In the genomic region with DNA sequence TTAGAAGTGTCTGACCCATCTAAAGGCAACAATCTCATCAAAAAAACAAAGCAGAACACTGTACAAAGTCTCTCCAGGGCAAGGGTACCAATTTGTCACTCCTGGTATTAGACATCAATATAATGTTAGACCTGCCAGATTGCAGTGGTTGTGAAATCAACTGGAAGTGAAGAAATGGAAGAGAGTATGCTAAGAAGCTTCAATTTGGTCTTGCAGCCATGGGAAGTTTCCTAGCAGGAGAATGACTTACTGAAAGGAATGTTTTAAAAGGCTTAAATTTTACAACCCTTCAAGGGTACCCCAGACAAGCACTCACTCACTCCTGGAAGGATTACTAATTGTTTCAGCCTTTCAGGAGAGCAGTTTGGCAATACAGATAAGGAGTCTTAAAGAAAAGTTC, we compare ENCODE assay signal across 27 cellular contexts. TPM values are rescaled to one million over a fixed set of nuclear protein-coding genes. Genes with fewer than 3 reads are reported as not detected.
DNase-seq lines count a peak whose midpoint lies in the region; ATAC-seq, FAIRE-seq and TF ChIP-seq lines count a peak whose summit lies in the region.
"Had no signal": no experiment of that assay in that cellular context is flagged by ENCODE, and none has a peak within 500 bp of the region (broad histone marks: within the 10 kb centered on the region; RNA-seq: fewer than 3 reads in every experiment).

No MANE protein-coding gene starts in this region.

- no peak for TF ChIP-seq EP300 in K562 (IDR thresholded peaks at IDR 0.05; ENCODE audit: low read length)

- H3K9me3 Mint-ChIP-seq in GM23338 (no peaks in the 10 kb centered on the region; the same call in 2 of the 3 replicates), WTC11 (no peaks in the 10 kb centered on the region; the same call in 1 of the 2 replicates)
- H3K9me3 Mint-ChIP-seq: activated CD4-positive, alpha-beta memory T cell treated with anti-CD3 and anti-CD28 coated beads for 36 hours; central memory CD8-positive, alpha-beta T cell; T-helper 1 cell treated with Interleukin-12 subunit alpha and Interleukin-12 subunit beta and Interleukin-4 antibody, amounts not matched to agents 30 μg/mL and 1 μg/mL, for 36 hours had no signal

- H3K27me3 Mint-ChIP-seq in GM23338 (ENCODE audit: insufficient read depth, low read depth, poor library complexity) (no peaks in the 10 kb centered on the region), WTC11 (ENCODE audit: low read depth) (no peaks in the 10 kb centered on the region)
- H3K27me3 Mint-ChIP-seq: central memory CD8-positive, alpha-beta T cell had no signal

- no peaks in the 10 kb centered on the region for H3K36me3 Mint-ChIP-seq in GM23338 (ENCODE audit: low read depth)
- H3K36me3 Mint-ChIP-seq in WTC11: no peaks in the 10 kb centered on the region
- H3K36me3 Mint-ChIP-seq: activated CD4-positive, alpha-beta memory T cell treated with anti-CD3 and anti-CD28 coated beads for 36 hours had no signal

- no peaks in the 10 kb centered on the region for H3K9me1 ChIP-seq in K562 (ENCODE audit: control insufficient read depth, insufficient read depth, low read length)

- H3K27me3 ChIP-seq in GM23338 (ENCODE audit: insufficient read depth) (no peaks in the 10 kb centered on the region), K562 (ENCODE audit: control insufficient read depth in 2 of 2, insufficient read depth in 2 of 2, low read length in 2 of 2) (no peaks in the 10 kb centered on the region)
- H3K27me3 ChIP-seq: esophagus muscularis mucosa, heart right ventricle, MG63, SJCRH30, stomach, transverse colon had no signal

- in situ Hi-C loops in K562 (cut with MboI): no loop called here

- peaks cover 28% of the 10 kb centered on the region for H3K4me1 Mint-ChIP-seq in GM23338
- H3K4me1 Mint-ChIP-seq in WTC11: peaks cover 29% of the 10 kb centered on the region
- H3K4me1 Mint-ChIP-seq: central memory CD8-positive, alpha-beta T cell had no signal

- H3K4me2 ChIP-seq in GM23338 (no peak overlapping the region), K562 (ENCODE audit: insufficient read depth, low read length) (no peak overlapping the region)
- H3K4me2 ChIP-seq: PC-9 had no signal

- no peaks in the 10 kb centered on the region for H3K9me3 ChIP-seq in K562 (replicated peaks; ENCODE audit: control insufficient read depth, insufficient read depth, low read depth, low read length)
- H3K9me3 ChIP-seq: esophagus muscularis mucosa, heart right ventricle, left ventricle myocardium inferior, MG63, psoas muscle, stomach, transverse colon had no signal

- no peak for FAIRE-seq in K562 (lab: Jason Lieb, UNC)

- H2AFZ ChIP-seq in GM23338: peak overlapping the region; percentile 76; the same call in 1 of the 2 replicates
- no peak overlapping the region for H2AFZ ChIP-seq in K562 (ENCODE audit: low read depth, low read length)
- H2AFZ ChIP-seq: PC-9 had no signal

- no peaks in the 10 kb centered on the region for H3K79me2 ChIP-seq in GM23338 (replicated peaks; ENCODE audit: insufficient read depth)
- H3K79me2 ChIP-seq in K562 (ENCODE audit: control insufficient read depth, insufficient read depth, low read length): no peaks in the 10 kb centered on the region

- TF ChIP-seq POLR2A in K562 (conservative IDR thresholded peaks at IDR 0.05): no peak

- no peaks in the 10 kb centered on the region for H3K36me3 ChIP-seq in GM23338 (ENCODE audit: insufficient read depth)
- no peaks in the 10 kb centered on the region for H3K36me3 ChIP-seq in K562 (ENCODE audit: control insufficient read depth, insufficient read depth, low read length)
- H3K36me3 ChIP-seq: esophagus muscularis mucosa, heart right ventricle, left ventricle myocardium inferior, MG63, SJCRH30, stomach, transverse colon had no signal

- no peak for TF ChIP-seq CTCF in GM23338 (conservative IDR thresholded peaks at IDR 0.05; ENCODE audit: low read depth in 2 of 2)
- TF ChIP-seq CTCF in K562 (IDR thresholded peaks at IDR 0.05 in 2 of 3, conservative IDR thresholded peaks at IDR 0.05 in 1 of 3; ENCODE audit: insufficient read depth in 2 of 3, low read depth in 1 of 3, low read length in 3 of 3): no peak
- TF ChIP-seq CTCF in WTC11 (IDR thresholded peaks at IDR 0.05): no peak

- no peak for TF ChIP-seq RAD21 in K562 (CRISPR knock-in tag; conservative IDR thresholded peaks at IDR 0.05 in 1 of 2, IDR thresholded peaks at IDR 0.05 in 1 of 2)

- no peaks in the 10 kb centered on the region for H3K9me2 ChIP-seq in GM23338 (ENCODE audit: insufficient read depth)

- H3K27ac Mint-ChIP-seq in GM23338: no peak overlapping the region
- H3K27ac Mint-ChIP-seq in WTC11: no peak overlapping the region
- H3K27ac Mint-ChIP-seq: activated CD4-positive, alpha-beta memory T cell treated with anti-CD3 and anti-CD28 coated beads for 36 hours; T-helper 1 cell treated with Interleukin-12 subunit alpha and Interleukin-12 subunit beta and Interleukin-4 antibody, amounts not matched to agents 30 μg/mL and 1 μg/mL, for 36 hours had no signal

- H4K20me1 ChIP-seq in GM23338 (replicated peaks; ENCODE audit: insufficient read depth) (no peaks in the 10 kb centered on the region), K562 (replicated peaks; ENCODE audit: control insufficient read depth, insufficient read depth, low read length) (no peaks in the 10 kb centered on the region)

- H3K4me3 ChIP-seq in GM23338 (no peak overlapping the region), K562 (no peak overlapping the region)
- H3K4me3 ChIP-seq: esophagus muscularis mucosa, heart right ventricle, left ventricle myocardium inferior, MG63, PC-9, psoas muscle, SJCRH30, stomach, transverse colon had no signal

- BruUV-seq in K562 (replicated peaks; lab: Mats Ljungman, UMichigan): no TSS peak

- no peaks in the 10 kb centered on the region for H3F3A ChIP-seq in GM23338 (replicated peaks; ENCODE audit: low read depth)

- DNase-seq in AML-193 (lab: John Stamatoyannopoulos, UW) (peak; percentile 42 to 50), GM23338 (ENCODE audit: low spot score) (no peak), K562 (ENCODE audit: extremely low read depth in 1 of 4, low spot score in 3 of 4) (no peak), left kidney (ENCODE audit: low read depth, low spot score) (peak; percentile 46), WTC11 (ENCODE audit: low spot score) (no peak), SK-N-DZ (ENCODE audit: low spot score) (no peak)
- no peak for DNase-seq in stimulated activated naive CD4-positive, alpha-beta T cell treated with Interleukin-2 at 50 U/mL for 16 hours (lab: John Stamatoyannopoulos, UW)
- DNase-seq: activated CD4-positive, alpha-beta memory T cell treated with anti-CD3 and anti-CD28 coated beads for 36 hours; activated naive CD4-positive, alpha-beta T cell; anterior cingulate cortex; DMS79; effector CD4-positive, alpha-beta T cell; heart right ventricle; left ventricle myocardium inferior; MG63; NCI-H1694 treated with DMSO at 0.1 percent for 48 hours; NCI-H2227 treated with DMSO at 0.1 percent for 48 hours; PC-9; psoas muscle; SJCRH30; stimulated activated CD4-positive, alpha-beta T cell treated with anti-CD3 and anti-CD28 coated beads, Interleukin-4, amount 100 ng/mL, for 1 hour; stomach; transverse colon had no signal

- H3K4me3 Mint-ChIP-seq in GM23338 (no peak overlapping the region), WTC11 (no peak overlapping the region)
- H3K4me3 Mint-ChIP-seq: activated CD4-positive, alpha-beta memory T cell treated with anti-CD3 and anti-CD28 coated beads for 36 hours; central memory CD8-positive, alpha-beta T cell; T-helper 1 cell treated with Interleukin-12 subunit alpha and Interleukin-12 subunit beta and Interleukin-4 antibody, amounts not matched to agents 30 μg/mL and 1 μg/mL, for 36 hours had no signal

- intact Hi-C loops in K562 (cut with micrococcal nuclease): no loop called here

- H3K27ac ChIP-seq in GM23338 (ENCODE audit: low read depth) (no peak overlapping the region), K562 (ENCODE audit: extremely low read depth, low read depth, low read length) (no peak overlapping the region)
- H3K27ac ChIP-seq: esophagus muscularis mucosa, heart right ventricle, left ventricle myocardium inferior, PC-9, psoas muscle, SJCRH30, stomach, transverse colon had no signal

- no peak overlapping the region for H3K9ac ChIP-seq in K562 (ENCODE audit: insufficient read depth in 1 of 2, low read depth in 2 of 2, low read length in 2 of 2)

- CTCF ChIA-PET in K562 (lab: Yijun Ruan, JAX; ENCODE audit: low intra/inter-chr PET ratio) (no interaction called here), WTC11 (lab: Charles Lee) (no interaction called here)

- H3K4me1 ChIP-seq in GM23338 (ENCODE audit: insufficient read depth) (peaks cover 12% of the 10 kb centered on the region), K562 (replicated peaks in 1 of 2; ENCODE audit: control insufficient read depth in 2 of 2, insufficient read depth in 2 of 2, low read length in 2 of 2) (no peaks in the 10 kb centered on the region)
- H3K4me1 ChIP-seq: psoas muscle, transverse colon had no signal

- POLR2A ChIA-PET in K562 (lab: Yijun Ruan, JAX) (no interaction called here), WTC11 (lab: Charles Lee) (no interaction called here)

- ATAC-seq in GM23338 (no peak), K562 (no peak), GM21825 (IDR thresholded peaks at IDR 0.05; ENCODE audit: unreplicated experiment) (no peak), WTC11 (no peak)
- ATAC-seq: heart right ventricle, psoas muscle had no signal

RNA-seq across cellular contexts. Expression of gene LLPH, which starts 18.9 kb away (rescaled TPM):
- total RNA-seq in GM23338 (2014; rRNA removed; shearing (Covaris generic)): 7.1 and 10.7 TPM in 2 replicates
- 49.7 and 56.6 TPM in 2 replicates for polyA plus RNA-seq in GM23338 (2016; fragmentation: Nextera tagmentation; extraction: Ambion mirVana)
- total RNA-seq in K562 (2011; cell fraction: chromatin; rRNA removed; ENCODE audit: low replicate concordance): 3.1 and 10.4 TPM in 2 replicates
- total RNA-seq in K562 (2011; cell fraction: nucleolus; rRNA removed): 1.6 and 2.5 TPM in 2 replicates
- total RNA-seq in K562 (2011; cell fraction: nucleoplasm; rRNA removed): 2.7 and 5.6 TPM in 2 replicates
- total RNA-seq in K562 (2014; rRNA removed): 19.1 and 22.6 TPM in 2 replicates
- total RNA-seq in K562 (2014; rRNA removed; fragmentation: Illumina TruSeq; extraction: Trizol): 59.6 and 74.3 TPM in 2 replicates
- total RNA-seq in K562 (2015; rRNA removed; fragmentation: Illumina TruSeq; extraction: Trizol): 58.5 and 65.5 TPM in 2 replicates
- total RNA-seq in K562 (2021): 26.3 and 27.8 TPM in 2 replicates
- 14.1 and 23.9 TPM in 2 replicates for polyA plus RNA-seq in K562 (2011; rRNA removed)
- 2.1 and 4.8 TPM in 2 replicates for polyA plus RNA-seq in K562 (2011; cell fraction: cytosol; rRNA removed)
- polyA plus RNA-seq in K562 (2011; cell fraction: nucleus; rRNA removed): 1.9 and 2.5 TPM in 2 replicates
- polyA plus RNA-seq in K562 (2012): 27.5 and 58.5 TPM in 2 replicates
- polyA plus RNA-seq in K562 (2014; fragmentation: Illumina TruSeq; extraction: Trizol): 62.1 and 72.0 TPM in 2 replicates
- 10 to 100 TPM; 67.4 to 87.3 TPM for polyA plus RNA-seq in K562 (2014; fragmentation: Nextera tagmentation; extraction: Ambion mirVana)
- 41.0 and 48.7 TPM in 2 replicates for polyA plus RNA-seq in K562 (2014; rRNA removed)
- polyA minus RNA-seq in K562 (2011; rRNA and poly(A)+ RNA removed): 8.3 and 11.9 TPM in 2 replicates
- polyA minus RNA-seq in K562 (2011; cell fraction: cytosol; rRNA and poly(A)+ RNA removed): 0.64 and 4.3 TPM in 2 replicates
- polyA minus RNA-seq in K562 (2011; cell fraction: nucleus; rRNA and poly(A)+ RNA removed): 2.2 and 4.0 TPM in 2 replicates
- total RNA-seq in WTC11 (2021): 26.5 to 31.5 TPM (median 29.7 TPM) in 3 replicates
- 14.2 and 19.6 TPM in 2 replicates for polyA plus RNA-seq in SK-N-DZ (2014; cell fraction: cytosol; rRNA removed)
- 5.8 and 6.3 TPM in 2 replicates for polyA plus RNA-seq in SK-N-DZ (2014; cell fraction: nucleus; rRNA removed)

RNA-seq across cellular contexts. Expression of gene TMBIM4, which starts 58.2 kb away (rescaled TPM):
- 56.7 and 63.6 TPM in 2 replicates for total RNA-seq in GM23338 (2014; rRNA removed; shearing (Covaris generic))
- polyA plus RNA-seq in GM23338 (2016; fragmentation: Nextera tagmentation; extraction: Ambion mirVana): 55.9 and 59.6 TPM in 2 replicates
- 23.3 and 47.4 TPM in 2 replicates for total RNA-seq in K562 (2011; cell fraction: chromatin; rRNA removed; ENCODE audit: low replicate concordance)
- 18.2 and 23.0 TPM in 2 replicates for total RNA-seq in K562 (2011; cell fraction: nucleolus; rRNA removed)
- 38.8 and 43.1 TPM in 2 replicates for total RNA-seq in K562 (2011; cell fraction: nucleoplasm; rRNA removed)
- 18.6 and 19.5 TPM in 2 replicates for total RNA-seq in K562 (2014; rRNA removed)
- 49.8 and 57.5 TPM in 2 replicates for total RNA-seq in K562 (2014; rRNA removed; fragmentation: Illumina TruSeq; extraction: Trizol)
- total RNA-seq in K562 (2015; rRNA removed; fragmentation: Illumina TruSeq; extraction: Trizol): 46.1 and 50.0 TPM in 2 replicates
- 41.2 and 46.5 TPM in 2 replicates for total RNA-seq in K562 (2021)
- polyA plus RNA-seq in K562 (2011; rRNA removed): 53.9 and 67.4 TPM in 2 replicates
- 94.3 and 145 TPM in 2 replicates for polyA plus RNA-seq in K562 (2011; cell fraction: cytosol; rRNA removed)
- polyA plus RNA-seq in K562 (2011; cell fraction: nucleus; rRNA removed): 17.7 and 30.5 TPM in 2 replicates
- 55.8 and 57.5 TPM in 2 replicates for polyA plus RNA-seq in K562 (2012)
- 49.7 and 70.1 TPM in 2 replicates for polyA plus RNA-seq in K562 (2014; fragmentation: Illumina TruSeq; extraction: Trizol)
- polyA plus RNA-seq in K562 (2014; fragmentation: Nextera tagmentation; extraction: Ambion mirVana): 100 to 1,000 TPM; 231 to 272 TPM
- polyA plus RNA-seq in K562 (2014; rRNA removed): 61.8 and 104 TPM in 2 replicates
- 27.7 and 28.5 TPM in 2 replicates for polyA minus RNA-seq in K562 (2011; rRNA and poly(A)+ RNA removed)
- polyA minus RNA-seq in K562 (2011; cell fraction: cytosol; rRNA and poly(A)+ RNA removed): 5.2 and 24.5 TPM in 2 replicates
- polyA minus RNA-seq in K562 (2011; cell fraction: nucleus; rRNA and poly(A)+ RNA removed): 4.6 and 15.3 TPM in 2 replicates
- total RNA-seq in WTC11 (2021): 29.8 to 41.9 TPM (median 37.8 TPM) in 3 replicates
- 30.6 and 47.8 TPM in 2 replicates for polyA plus RNA-seq in SK-N-DZ (2014; cell fraction: cytosol; rRNA removed)
- polyA plus RNA-seq in SK-N-DZ (2014; cell fraction: nucleus; rRNA removed): 28.9 and 29.5 TPM in 2 replicates

Comparison
In these comparisons a context has a peak if more than half of its experiments do, and no peak if none do; other contexts are left out.
1. DNase-seq: peak in AML-193 (2 of 2) and left kidney (single experiment); none in GM23338 (single experiment), K562 (0 of 4), stimulated activated naive CD4-positive, alpha-beta T cell treated with Interleukin-2 at 50 U/mL for 16 hours (single experiment), WTC11 (single experiment) and SK-N-DZ (single experiment).